1 cellular context compared by ENCODE assay signal in the genomic region with DNA sequence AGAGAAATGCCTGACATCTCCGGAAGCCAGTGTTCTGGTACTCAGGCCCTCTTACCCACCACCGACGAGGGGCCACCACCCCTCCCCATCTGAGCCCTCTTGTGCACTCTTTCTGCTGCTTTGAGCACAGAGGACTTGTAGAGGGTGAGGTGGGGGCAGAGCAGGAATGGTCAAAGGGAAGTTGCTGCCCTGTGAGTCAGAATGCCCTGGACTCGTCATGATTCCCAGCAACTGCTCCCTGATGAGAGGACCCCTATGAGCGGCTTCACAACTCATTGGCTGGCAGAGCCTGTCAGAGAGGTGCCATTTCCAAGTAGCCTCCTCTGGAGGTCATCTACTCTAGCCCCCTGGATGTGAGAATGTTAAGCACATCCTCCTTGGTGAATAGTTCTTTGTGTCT.
TF ChIP-seq lines count a peak whose summit lies in the region.

No MANE protein-coding gene starts in this region.

TF ChIP-seq in endothelial cell of umbilical vein, 7 proteins besides CTCF, POLR2A, EP300 and RAD21:
- TF ChIP-seq, protein P1, sequence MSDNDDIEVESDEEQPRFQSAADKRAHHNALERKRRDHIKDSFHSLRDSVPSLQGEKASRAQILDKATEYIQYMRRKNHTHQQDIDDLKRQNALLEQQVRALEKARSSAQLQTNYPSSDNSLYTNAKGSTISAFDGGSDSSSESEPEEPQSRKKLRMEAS (IDR thresholded peaks at IDR 0.05; ENCODE audit: insufficient read depth, insufficient read length): no peak
- TF ChIP-seq JUN (IDR thresholded peaks at IDR 0.05; ENCODE audit: borderline replicate concordance, insufficient read depth, insufficient read length, low read depth): peak; percentile 74
- no peak for TF ChIP-seq GATA2 (IDR thresholded peaks at IDR 0.05; ENCODE audit: insufficient read depth, insufficient read length, low read depth, low read length)
- peak; percentile 63 for TF ChIP-seq MYC (IDR thresholded peaks at IDR 0.05; ENCODE audit: low read depth, low read length)
- peak; percentile 93 for TF ChIP-seq FOS (IDR thresholded peaks at IDR 0.05; ENCODE audit: borderline replicate concordance, insufficient read depth, low read length)
- TF ChIP-seq POLR2AphosphoS5 (IDR thresholded peaks at IDR 0.05; ENCODE audit: insufficient read depth, low read depth, low read length): peak; percentile 98
